In the genomic region with DNA sequence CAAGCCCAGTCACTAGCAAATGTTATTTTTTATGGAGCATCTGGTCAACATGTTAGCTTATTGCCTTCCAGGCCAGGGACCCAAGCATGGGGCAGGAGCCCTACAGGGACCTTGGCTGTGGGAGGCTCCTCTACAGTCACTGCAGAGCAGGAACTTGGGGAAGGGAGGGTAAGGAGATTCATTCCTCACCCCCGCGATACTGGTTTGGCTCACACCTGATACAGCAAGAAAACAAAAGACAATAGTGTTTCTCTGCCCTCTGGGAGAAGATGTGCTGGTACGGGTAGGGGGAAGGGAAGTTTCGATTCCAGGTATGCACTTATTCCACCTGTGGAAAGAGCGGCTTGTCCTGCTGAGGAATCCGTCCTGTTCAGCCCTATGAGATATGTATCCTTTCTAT, we compare ENCODE assay signal across 1 cellular context.
TF ChIP-seq lines count a peak whose summit lies in the region.

No MANE protein-coding gene starts in this region.

TF ChIP-seq in IMR-90, 13 proteins besides CTCF, POLR2A, EP300 and RAD21 (continued from another document):
- TF ChIP-seq MAFK (IDR thresholded peaks at IDR 0.05; ENCODE audit: low read depth, low read length): no peak
- TF ChIP-seq, protein P1, sequence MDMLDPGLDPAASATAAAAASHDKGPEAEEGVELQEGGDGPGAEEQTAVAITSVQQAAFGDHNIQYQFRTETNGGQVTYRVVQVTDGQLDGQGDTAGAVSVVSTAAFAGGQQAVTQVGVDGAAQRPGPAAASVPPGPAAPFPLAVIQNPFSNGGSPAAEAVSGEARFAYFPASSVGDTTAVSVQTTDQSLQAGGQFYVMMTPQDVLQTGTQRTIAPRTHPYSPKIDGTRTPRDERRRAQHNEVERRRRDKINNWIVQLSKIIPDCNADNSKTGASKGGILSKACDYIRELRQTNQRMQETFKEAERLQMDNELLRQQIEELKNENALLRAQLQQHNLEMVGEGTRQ (IDR thresholded peaks at IDR 0.05; ENCODE audit: low read depth, low read length): no peak
